15 cellular contexts compared by ENCODE assay signal in genomic region chr3:4935347-4935746, GRCh38. TPM values are rescaled to one million over a fixed set of nuclear protein-coding genes. Genes with fewer than 3 reads are reported as not detected.
A peak's percentile ranks its signal among the peaks of the same experiment; 100 is the strongest.
DNase-seq lines count a peak whose midpoint lies in the region; ATAC-seq and TF ChIP-seq lines count a peak whose summit lies in the region.
"Had no signal": no experiment of that assay in that cellular context is flagged by ENCODE, and none has a peak within 500 bp of the region (broad histone marks: within the 10 kb centered on the region; RNA-seq: fewer than 3 reads in every experiment).

No MANE protein-coding gene starts in this region.

- no peak for TF ChIP-seq CTCF in choroid plexus epithelial cell (conservative IDR thresholded peaks at IDR 0.05; ENCODE audit: low read depth, low read length)

- ATAC-seq in GM18858 (IDR thresholded peaks at IDR 0.05; ENCODE audit: unreplicated experiment): peak; percentile 76
- ATAC-seq in GM21423 (IDR thresholded peaks at IDR 0.05; ENCODE audit: unreplicated experiment): peak; percentile 68
- peak; percentile 48 for ATAC-seq in HG03520 (IDR thresholded peaks at IDR 0.05; ENCODE audit: unreplicated experiment)
- ATAC-seq in activated CD4-positive, CD25-positive, alpha-beta regulatory T cell treated with anti-CD3 and anti-CD28 coated beads, Interleukin-2, amount 50 U/mL, for 24 hours: no peak
- ATAC-seq: body of pancreas; naive thymus-derived CD8-positive, alpha-beta T cell had no signal

- H3K4me3 ChIP-seq in choroid plexus epithelial cell (ENCODE audit: low read depth, low read length): no peak overlapping the region
- H3K4me3 ChIP-seq: body of pancreas had no signal

- DNase-seq in choroid plexus epithelial cell (ENCODE audit: low read depth) (peak; percentile 50), pons (ENCODE audit: low spot score) (no peak), cerebellum (ENCODE audit: low spot score) (no peak), NCI-H446 (lab: John Stamatoyannopoulos, UW) (no peak)
- DNase-seq: body of pancreas; erythroblast; naive thymus-derived CD8-positive, alpha-beta T cell; NCI-H2227 treated with DMSO at 0.1 percent for 48 hours; SHP77 treated with DMSO at 0.1 percent for 48 hours; stimulated activated CD4-positive, alpha-beta T cell treated with anti-CD3 and anti-CD28 coated beads, Interleukin-12 subunit alpha, Interleukin-12 subunit beta, amount 100 ng/mL, for 4 hours; stimulated activated naive CD4-positive, alpha-beta T cell had no signal

RNA-seq across cellular contexts. Expression of gene BHLHE40, which starts 43.9 kb away (rescaled TPM):
- total RNA-seq in cerebellum: 6.5 TPM

Comparison
In these comparisons a context has a peak if more than half of its experiments do, and no peak if none do; other contexts are left out.
1. ATAC-seq: peak in GM18858 (single experiment), GM21423 (single experiment) and HG03520 (single experiment); none in activated CD4-positive, CD25-positive, alpha-beta regulatory T cell treated with anti-CD3 and anti-CD28 coated beads, Interleukin-2, amount 50 U/mL, for 24 hours (0 of 2).